In the genomic region with DNA sequence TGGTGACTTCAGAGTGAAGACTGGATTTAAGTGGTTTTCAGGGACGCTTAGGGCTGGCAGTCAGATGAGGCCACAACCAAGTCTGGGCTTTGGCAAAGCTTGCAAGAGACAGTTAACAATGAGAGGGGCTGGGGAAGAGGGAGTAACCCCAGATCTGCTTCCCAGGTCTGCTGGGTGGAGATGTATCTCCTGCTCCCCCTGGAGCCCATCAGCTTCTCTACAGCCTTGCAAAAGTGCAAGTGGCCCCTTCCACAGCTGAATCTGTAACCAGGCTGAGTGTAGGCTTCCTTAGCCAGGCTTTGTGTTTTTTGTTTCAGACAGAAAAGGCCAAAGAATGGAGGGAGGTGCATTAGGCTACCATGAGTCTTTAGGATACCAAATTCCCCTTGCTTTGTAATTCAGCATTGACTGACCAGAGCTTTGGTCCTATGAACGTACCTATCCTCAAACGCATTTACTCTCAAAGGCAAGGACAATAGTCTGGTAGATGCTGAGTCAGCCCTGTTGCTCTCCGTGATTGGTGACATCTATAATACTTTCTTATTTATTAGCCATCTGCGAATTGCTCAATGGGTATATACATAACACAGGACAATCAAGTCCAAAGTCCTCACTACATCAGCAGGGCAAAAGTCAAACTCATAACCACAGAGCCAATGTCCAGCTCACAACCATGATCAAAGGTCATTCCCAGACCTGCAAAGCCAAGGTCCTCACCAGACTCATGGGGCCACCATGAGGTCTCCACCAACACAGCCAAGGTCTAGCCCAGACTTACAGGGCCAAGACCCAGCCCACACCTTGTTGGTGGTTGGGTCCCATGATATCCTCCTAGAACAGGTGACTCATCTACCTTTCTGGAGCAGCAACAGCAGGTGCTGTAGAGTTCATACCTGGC, we compare ENCODE assay signal across 9 cellular contexts. TPM values are rescaled to one million over a fixed set of nuclear protein-coding genes. Genes with fewer than 3 reads are reported as not detected.
DNase-seq lines count a peak whose midpoint lies in the region; ATAC-seq, FAIRE-seq and TF ChIP-seq lines count a peak whose summit lies in the region.
"Had no signal": no experiment of that assay in that cellular context is flagged by ENCODE, and none has a peak within 500 bp of the region (broad histone marks: within the 10 kb centered on the region; RNA-seq: fewer than 3 reads in every experiment).

No MANE protein-coding gene starts in this region.

- H3K4me3 ChIP-seq in Caco-2 (ENCODE audit: low read depth, low read length): no peak overlapping the region

- H3K4me3 Mint-ChIP-seq in Caco-2 (ENCODE audit: unreplicated experiment): no peak overlapping the region
- no peak overlapping the region for H3K4me3 Mint-ChIP-seq in activated CD4-positive, alpha-beta memory T cell treated with anti-CD3 and anti-CD28 coated beads, Interleukin-2, amount 10 ng/mL, durations not matched to agents 7 days and 5 days
- no peak overlapping the region for H3K4me3 Mint-ChIP-seq in effector memory CD8-positive, alpha-beta T cell

- H3K4me1 ChIP-seq in Caco-2: peaks cover 7% of the 10 kb centered on the region; the same call in 1 of the 2 replicates

- POLR2A ChIA-PET in Caco-2 (lab: Charles Lee): no interaction called here
- POLR2A ChIA-PET in activated CD4-positive, alpha-beta memory T cell treated with anti-CD3 and anti-CD28 coated beads, Interleukin-2, amount 10 ng/mL, durations not matched to agents 7 days and 5 days (lab: Charles Lee): interaction anchor here (1.2 kb wide), 1 partner anchor 9 kb away, joined by 5 read pairs; no protein-coding TSS in a partner anchor

- no peaks in the 10 kb centered on the region for H3K27me3 ChIP-seq in Caco-2 (replicated peaks; ENCODE audit: control insufficient read depth, insufficient read depth, low read length)

- no peak for FAIRE-seq in HTR-8/SVneo (lab: Jason Lieb, UNC)
- FAIRE-seq: endometrium had no signal

- peaks cover 4% of the 10 kb centered on the region for H3K36me3 Mint-ChIP-seq in Caco-2 (ENCODE audit: insufficient read depth, unreplicated experiment)
- H3K36me3 Mint-ChIP-seq in activated CD4-positive, alpha-beta memory T cell treated with anti-CD3 and anti-CD28 coated beads, Interleukin-2, amount 10 ng/mL, durations not matched to agents 7 days and 5 days (ENCODE audit: low read depth): no peaks in the 10 kb centered on the region
- H3K36me3 Mint-ChIP-seq in effector memory CD8-positive, alpha-beta T cell (ENCODE audit: insufficient read depth): no peaks in the 10 kb centered on the region

- no TSS peak for BruUV-seq in Caco-2 (replicated peaks; lab: Mats Ljungman, UMichigan)

- no peak overlapping the region for H3K27ac Mint-ChIP-seq in Caco-2 (ENCODE audit: unreplicated experiment)
- no peak overlapping the region for H3K27ac Mint-ChIP-seq in activated CD4-positive, alpha-beta memory T cell treated with anti-CD3 and anti-CD28 coated beads, Interleukin-2, amount 10 ng/mL, durations not matched to agents 7 days and 5 days
- H3K27ac Mint-ChIP-seq in effector memory CD8-positive, alpha-beta T cell: no peak overlapping the region

- no peaks in the 10 kb centered on the region for H3K4me1 Mint-ChIP-seq in Caco-2 (ENCODE audit: low read depth, unreplicated experiment)
- peaks cover 16% of the 10 kb centered on the region for H3K4me1 Mint-ChIP-seq in activated CD4-positive, alpha-beta memory T cell treated with anti-CD3 and anti-CD28 coated beads, Interleukin-2, amount 10 ng/mL, durations not matched to agents 7 days and 5 days
- no peaks in the 10 kb centered on the region for H3K4me1 Mint-ChIP-seq in effector memory CD8-positive, alpha-beta T cell (ENCODE audit: low read depth in 2 of 2)

- intact Hi-C loops in Caco-2 (cut with micrococcal nuclease; ENCODE audit: unreplicated experiment): no loop called here

- no peaks in the 10 kb centered on the region for H3K36me3 ChIP-seq in Caco-2 (ENCODE audit: control insufficient read depth, insufficient read depth, low read length)

- TF ChIP-seq CTCF in Caco-2 (IDR thresholded peaks at IDR 0.05; ENCODE audit: insufficient read depth in 1 of 2, low read depth in 1 of 2, low read length in 1 of 2, severe bottlenecking in 1 of 2, unreplicated experiment in 1 of 2): peak; percentile 32 to 49

- no peak for ATAC-seq in effector memory CD8-positive, alpha-beta T cell (replicated peaks)

- no peaks in the 10 kb centered on the region for H3K9me3 Mint-ChIP-seq in Caco-2 (ENCODE audit: unreplicated experiment)
- H3K9me3 Mint-ChIP-seq in activated CD4-positive, alpha-beta memory T cell treated with anti-CD3 and anti-CD28 coated beads, Interleukin-2, amount 10 ng/mL, durations not matched to agents 7 days and 5 days: no peaks in the 10 kb centered on the region
- H3K9me3 Mint-ChIP-seq in effector memory CD8-positive, alpha-beta T cell: no peaks in the 10 kb centered on the region

- CTCF ChIA-PET in Caco-2 (lab: Charles Lee): interaction anchor here (0.6 to 1.6 kb wide), 4 partner anchors 9 to 494 kb away, joined by 4 to 14 read pairs (median 4); no protein-coding TSS in a partner anchor
- CTCF ChIA-PET in activated CD4-positive, alpha-beta memory T cell treated with anti-CD3 and anti-CD28 coated beads, Interleukin-2, amount 10 ng/mL, durations not matched to agents 7 days and 5 days (lab: Charles Lee): interaction anchor here (0.6 to 6.0 kb wide), 9 partner anchors 11 to 651 kb away, joined by 3 to 57 read pairs (median 3); no protein-coding TSS in a partner anchor

- no peaks in the 10 kb centered on the region for H3K27me3 Mint-ChIP-seq in Caco-2 (ENCODE audit: insufficient read depth, unreplicated experiment)
- H3K27me3 Mint-ChIP-seq in activated CD4-positive, alpha-beta memory T cell treated with anti-CD3 and anti-CD28 coated beads, Interleukin-2, amount 10 ng/mL, durations not matched to agents 7 days and 5 days: peaks cover 7% of the 10 kb centered on the region
- H3K27me3 Mint-ChIP-seq in effector memory CD8-positive, alpha-beta T cell: peaks cover 9 to 15% of the 10 kb centered on the region in 2 donors

- DNase-seq in Caco-2 (peak; percentile 39 to 59), HTR-8/SVneo (ENCODE audit: insufficient read length, low spot score) (peak; percentile 32), iris pigment epithelial cell (ENCODE audit: low read depth) (peak; percentile 53), GDM1 (lab: John Stamatoyannopoulos, UW) (no peak), NCI-H1105 treated with DMSO at 0.1 percent for 48 hours (lab: John Stamatoyannopoulos, UW) (no peak)
- DNase-seq in activated CD4-positive, alpha-beta memory T cell treated with anti-CD3 and anti-CD28 coated beads, Interleukin-2, amount 10 ng/mL, durations not matched to agents 7 days and 5 days: peak; percentile 31
- DNase-seq in effector CD8-positive, alpha-beta T cell (lab: John Stamatoyannopoulos, UW): no peak
- no peak for DNase-seq in effector memory CD8-positive, alpha-beta T cell

- H3K9me3 ChIP-seq in Caco-2: no peaks in the 10 kb centered on the region

RNA-seq across cellular contexts. Expression of gene CCDC13, which starts 17.1 kb away (rescaled TPM):
- total RNA-seq in Caco-2 (2022): 0.82 and 1.4 TPM in 2 replicates
- under 1 TPM; 0.63 to 0.83 TPM for total RNA-seq in activated CD4-positive, alpha-beta memory T cell treated with anti-CD3 and anti-CD28 coated beads, Interleukin-2, amount 10 ng/mL, durations not matched to agents 7 days and 5 days

RNA-seq across cellular contexts. Expression of gene HIGD1A, which starts 48.4 kb away (rescaled TPM):
- 108 and 112 TPM in 2 replicates for total RNA-seq in Caco-2 (2022)
- total RNA-seq in activated CD4-positive, alpha-beta memory T cell treated with anti-CD3 and anti-CD28 coated beads, Interleukin-2, amount 10 ng/mL, durations not matched to agents 7 days and 5 days: 10 to 100 TPM; 56.9 to 61.2 TPM

RNA-seq across cellular contexts. Expression of gene ACKR2, which starts 53.3 kb away (rescaled TPM):
- 3.5 and 4.1 TPM in 2 replicates for total RNA-seq in Caco-2 (2022)
- 1 to 10 TPM; 2.0 to 2.3 TPM for total RNA-seq in activated CD4-positive, alpha-beta memory T cell treated with anti-CD3 and anti-CD28 coated beads, Interleukin-2, amount 10 ng/mL, durations not matched to agents 7 days and 5 days

RNA-seq across cellular contexts. Expression of gene HHATL, which starts 53.3 kb away (rescaled TPM):
- total RNA-seq in Caco-2 (2022): not detected in 2 replicates
- under 1 TPM in 1 of 2 experiments, not detected in 1; 0.25 TPM for total RNA-seq in activated CD4-positive, alpha-beta memory T cell treated with anti-CD3 and anti-CD28 coated beads, Interleukin-2, amount 10 ng/mL, durations not matched to agents 7 days and 5 days

Comparison
In these comparisons a context has a peak if more than half of its experiments do, and no peak if none do; other contexts are left out.
1. DNase-seq: peak in Caco-2 (2 of 2), HTR-8/SVneo (single experiment), activated CD4-positive, alpha-beta memory T cell treated with anti-CD3 and anti-CD28 coated beads, Interleukin-2, amount 10 ng/mL, durations not matched to agents 7 days and 5 days (single experiment) and iris pigment epithelial cell (single experiment); none in GDM1 (single experiment), effector CD8-positive, alpha-beta T cell (single experiment), effector memory CD8-positive, alpha-beta T cell (0 of 3) and NCI-H1105 treated with DMSO at 0.1 percent for 48 hours (single experiment).